ENCODE assay signal across 1 cellular context in the genomic region with DNA sequence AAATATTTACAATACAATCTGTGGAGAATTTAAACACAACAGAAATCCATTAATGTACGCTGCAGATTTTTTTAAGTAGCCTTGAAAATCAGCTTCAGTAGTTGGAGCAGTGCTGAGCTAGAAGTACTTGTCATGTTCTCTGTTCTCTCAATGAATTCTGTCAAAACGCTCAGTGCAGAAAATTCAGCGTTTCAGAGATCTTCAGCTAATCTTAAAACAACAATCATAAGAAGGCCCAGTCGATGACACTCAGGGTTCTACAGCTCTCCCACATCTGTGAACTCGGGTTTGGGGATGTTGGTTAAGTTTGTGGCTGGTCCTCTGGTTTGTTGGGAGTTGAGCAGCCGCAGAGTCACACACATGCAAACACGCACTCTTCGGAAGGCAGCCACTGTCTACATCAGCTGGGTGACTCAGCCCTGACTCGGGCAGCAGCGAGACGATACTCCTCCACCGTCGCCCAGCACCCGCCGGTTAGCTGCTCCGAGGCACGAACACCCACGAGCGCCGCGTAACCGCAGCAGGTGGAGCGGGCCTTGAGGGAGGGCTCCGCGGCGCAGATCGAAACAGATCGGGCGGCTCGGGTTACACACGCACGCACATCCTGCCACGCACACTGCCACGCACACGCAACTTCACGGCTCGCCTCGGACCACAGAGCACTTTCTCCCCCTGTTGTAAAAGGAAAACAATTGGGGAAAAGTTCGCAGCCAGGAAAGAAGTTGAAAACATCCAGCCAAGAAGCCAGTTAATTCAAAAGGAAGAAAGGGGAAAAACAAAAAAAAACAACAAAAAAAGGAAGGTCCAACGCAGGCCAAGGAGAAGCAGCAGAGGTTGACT.
TF ChIP-seq lines count a peak whose summit lies in the region.

No MANE protein-coding gene starts in this region.

TF ChIP-seq in GM12878, 131 proteins besides CTCF, POLR2A, EP300 and RAD21 (continued from another document):
- TF ChIP-seq ETV6 (conservative IDR thresholded peaks at IDR 0.05 in 1 of 2, IDR thresholded peaks at IDR 0.05 in 1 of 2; ENCODE audit: borderline replicate concordance in 1 of 2, low read depth in 1 of 2): peak in 1 of 2 experiments; percentile 52; a peak in 1 of 4 replicates
- TF ChIP-seq, protein P1, sequence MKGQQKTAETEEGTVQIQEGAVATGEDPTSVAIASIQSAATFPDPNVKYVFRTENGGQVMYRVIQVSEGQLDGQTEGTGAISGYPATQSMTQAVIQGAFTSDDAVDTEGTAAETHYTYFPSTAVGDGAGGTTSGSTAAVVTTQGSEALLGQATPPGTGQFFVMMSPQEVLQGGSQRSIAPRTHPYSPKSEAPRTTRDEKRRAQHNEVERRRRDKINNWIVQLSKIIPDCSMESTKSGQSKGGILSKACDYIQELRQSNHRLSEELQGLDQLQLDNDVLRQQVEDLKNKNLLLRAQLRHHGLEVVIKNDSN (IDR thresholded peaks at IDR 0.05; ENCODE audit: borderline replicate concordance, extremely low read length, insufficient read depth, low read depth, low read length): no peak
- peak; percentile 64; the same call in 1 of the 2 replicates for TF ChIP-seq NFIC (IDR thresholded peaks at IDR 0.05; ENCODE audit: low read depth, low read length)
- peak; percentile 16 for TF ChIP-seq MEF2B (IDR thresholded peaks at IDR 0.05; ENCODE audit: partially characterized antibody, poor library complexity, severe bottlenecking)
- TF ChIP-seq BACH1 (IDR thresholded peaks at IDR 0.05; ENCODE audit: borderline replicate concordance): peak; percentile 66
- TF ChIP-seq RFX5 (IDR thresholded peaks at IDR 0.05; ENCODE audit: low read depth, low read length): no peak
- TF ChIP-seq SMC3 (IDR thresholded peaks at IDR 0.05; ENCODE audit: borderline replicate concordance, low read length): no peak
- TF ChIP-seq, protein P2, sequence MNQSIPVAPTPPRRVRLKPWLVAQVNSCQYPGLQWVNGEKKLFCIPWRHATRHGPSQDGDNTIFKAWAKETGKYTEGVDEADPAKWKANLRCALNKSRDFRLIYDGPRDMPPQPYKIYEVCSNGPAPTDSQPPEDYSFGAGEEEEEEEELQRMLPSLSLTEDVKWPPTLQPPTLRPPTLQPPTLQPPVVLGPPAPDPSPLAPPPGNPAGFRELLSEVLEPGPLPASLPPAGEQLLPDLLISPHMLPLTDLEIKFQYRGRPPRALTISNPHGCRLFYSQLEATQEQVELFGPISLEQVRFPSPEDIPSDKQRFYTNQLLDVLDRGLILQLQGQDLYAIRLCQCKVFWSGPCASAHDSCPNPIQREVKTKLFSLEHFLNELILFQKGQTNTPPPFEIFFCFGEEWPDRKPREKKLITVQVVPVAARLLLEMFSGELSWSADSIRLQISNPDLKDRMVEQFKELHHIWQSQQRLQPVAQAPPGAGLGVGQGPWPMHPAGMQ (IDR thresholded peaks at IDR 0.05; ENCODE audit: borderline replicate concordance): peak; percentile 73
- TF ChIP-seq SP1 (IDR thresholded peaks at IDR 0.05; ENCODE audit: low read depth, low read length): peak; percentile 46
- peak; percentile 57; the same call in 1 of the 2 replicates for TF ChIP-seq MTA2 (IDR thresholded peaks at IDR 0.05; ENCODE audit: low read depth)
- no peak for TF ChIP-seq ATF7 (IDR thresholded peaks at IDR 0.05; ENCODE audit: low read depth)
- peak; percentile 94 for TF ChIP-seq RUNX3 (IDR thresholded peaks at IDR 0.05; ENCODE audit: low read length)
- TF ChIP-seq POU2F2 (IDR thresholded peaks at IDR 0.05; ENCODE audit: borderline replicate concordance, low read depth, low read length): 0 out of 3 replicates have a peak, but pooled peaks have one; percentile 24
- peak; percentile 66 for TF ChIP-seq IKZF1 (conservative IDR thresholded peaks at IDR 0.05)
- TF ChIP-seq TCF3 (IDR thresholded peaks at IDR 0.05; ENCODE audit: borderline replicate concordance, insufficient read depth, low read depth, low read length): peak; percentile 95
- TF ChIP-seq, protein P3, sequence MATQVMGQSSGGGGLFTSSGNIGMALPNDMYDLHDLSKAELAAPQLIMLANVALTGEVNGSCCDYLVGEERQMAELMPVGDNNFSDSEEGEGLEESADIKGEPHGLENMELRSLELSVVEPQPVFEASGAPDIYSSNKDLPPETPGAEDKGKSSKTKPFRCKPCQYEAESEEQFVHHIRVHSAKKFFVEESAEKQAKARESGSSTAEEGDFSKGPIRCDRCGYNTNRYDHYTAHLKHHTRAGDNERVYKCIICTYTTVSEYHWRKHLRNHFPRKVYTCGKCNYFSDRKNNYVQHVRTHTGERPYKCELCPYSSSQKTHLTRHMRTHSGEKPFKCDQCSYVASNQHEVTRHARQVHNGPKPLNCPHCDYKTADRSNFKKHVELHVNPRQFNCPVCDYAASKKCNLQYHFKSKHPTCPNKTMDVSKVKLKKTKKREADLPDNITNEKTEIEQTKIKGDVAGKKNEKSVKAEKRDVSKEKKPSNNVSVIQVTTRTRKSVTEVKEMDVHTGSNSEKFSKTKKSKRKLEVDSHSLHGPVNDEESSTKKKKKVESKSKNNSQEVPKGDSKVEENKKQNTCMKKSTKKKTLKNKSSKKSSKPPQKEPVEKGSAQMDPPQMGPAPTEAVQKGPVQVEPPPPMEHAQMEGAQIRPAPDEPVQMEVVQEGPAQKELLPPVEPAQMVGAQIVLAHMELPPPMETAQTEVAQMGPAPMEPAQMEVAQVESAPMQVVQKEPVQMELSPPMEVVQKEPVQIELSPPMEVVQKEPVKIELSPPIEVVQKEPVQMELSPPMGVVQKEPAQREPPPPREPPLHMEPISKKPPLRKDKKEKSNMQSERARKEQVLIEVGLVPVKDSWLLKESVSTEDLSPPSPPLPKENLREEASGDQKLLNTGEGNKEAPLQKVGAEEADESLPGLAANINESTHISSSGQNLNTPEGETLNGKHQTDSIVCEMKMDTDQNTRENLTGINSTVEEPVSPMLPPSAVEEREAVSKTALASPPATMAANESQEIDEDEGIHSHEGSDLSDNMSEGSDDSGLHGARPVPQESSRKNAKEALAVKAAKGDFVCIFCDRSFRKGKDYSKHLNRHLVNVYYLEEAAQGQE (IDR thresholded peaks at IDR 0.05; ENCODE audit: low read depth, low read length): no peak
- TF ChIP-seq, protein P4, sequence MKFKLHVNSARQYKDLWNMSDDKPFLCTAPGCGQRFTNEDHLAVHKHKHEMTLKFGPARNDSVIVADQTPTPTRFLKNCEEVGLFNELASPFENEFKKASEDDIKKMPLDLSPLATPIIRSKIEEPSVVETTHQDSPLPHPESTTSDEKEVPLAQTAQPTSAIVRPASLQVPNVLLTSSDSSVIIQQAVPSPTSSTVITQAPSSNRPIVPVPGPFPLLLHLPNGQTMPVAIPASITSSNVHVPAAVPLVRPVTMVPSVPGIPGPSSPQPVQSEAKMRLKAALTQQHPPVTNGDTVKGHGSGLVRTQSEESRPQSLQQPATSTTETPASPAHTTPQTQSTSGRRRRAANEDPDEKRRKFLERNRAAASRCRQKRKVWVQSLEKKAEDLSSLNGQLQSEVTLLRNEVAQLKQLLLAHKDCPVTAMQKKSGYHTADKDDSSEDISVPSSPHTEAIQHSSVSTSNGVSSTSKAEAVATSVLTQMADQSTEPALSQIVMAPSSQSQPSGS (IDR thresholded peaks at IDR 0.05; ENCODE audit: low read length): peak; percentile 43; the same call in 1 of the 2 replicates
- peak; percentile 49; the same call in 1 of the 2 replicates for TF ChIP-seq MXI1 (IDR thresholded peaks at IDR 0.05; ENCODE audit: low read depth, low read length)
- 0 out of 2 replicates have a peak, but pooled peaks have one; percentile 12 for TF ChIP-seq NR2F1 (conservative IDR thresholded peaks at IDR 0.05)
- TF ChIP-seq FOXM1 (IDR thresholded peaks at IDR 0.05; ENCODE audit: low read depth, low read length): peak; percentile 84
- TF ChIP-seq, protein P5, sequence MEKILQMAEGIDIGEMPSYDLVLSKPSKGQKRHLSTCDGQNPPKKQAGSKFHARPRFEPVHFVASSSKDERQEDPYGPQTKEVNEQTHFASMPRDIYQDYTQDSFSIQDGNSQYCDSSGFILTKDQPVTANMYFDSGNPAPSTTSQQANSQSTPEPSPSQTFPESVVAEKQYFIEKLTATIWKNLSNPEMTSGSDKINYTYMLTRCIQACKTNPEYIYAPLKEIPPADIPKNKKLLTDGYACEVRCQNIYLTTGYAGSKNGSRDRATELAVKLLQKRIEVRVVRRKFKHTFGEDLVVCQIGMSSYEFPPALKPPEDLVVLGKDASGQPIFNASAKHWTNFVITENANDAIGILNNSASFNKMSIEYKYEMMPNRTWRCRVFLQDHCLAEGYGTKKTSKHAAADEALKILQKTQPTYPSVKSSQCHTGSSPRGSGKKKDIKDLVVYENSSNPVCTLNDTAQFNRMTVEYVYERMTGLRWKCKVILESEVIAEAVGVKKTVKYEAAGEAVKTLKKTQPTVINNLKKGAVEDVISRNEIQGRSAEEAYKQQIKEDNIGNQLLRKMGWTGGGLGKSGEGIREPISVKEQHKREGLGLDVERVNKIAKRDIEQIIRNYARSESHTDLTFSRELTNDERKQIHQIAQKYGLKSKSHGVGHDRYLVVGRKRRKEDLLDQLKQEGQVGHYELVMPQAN (conservative IDR thresholded peaks at IDR 0.05): no peak
- peak; percentile 97 for TF ChIP-seq TCF12 (IDR thresholded peaks at IDR 0.05; ENCODE audit: low read depth, low read length)
- TF ChIP-seq GATAD2B (conservative IDR thresholded peaks at IDR 0.05; ENCODE audit: low read depth): peak; percentile 38; the same call in 1 of the 2 replicates
- TF ChIP-seq TAF1 (IDR thresholded peaks at IDR 0.05; ENCODE audit: borderline replicate concordance, low read depth, low read length): no peak
- TF ChIP-seq PAX5 (IDR thresholded peaks at IDR 0.05; ENCODE audit: borderline replicate concordance, low read depth, low read length): peak; percentile 93
- TF ChIP-seq CBX5 (IDR thresholded peaks at IDR 0.05; ENCODE audit: low read depth): 0 out of 2 replicates have a peak, but pooled peaks have one; percentile 49
- peak; percentile 92 for TF ChIP-seq EED (IDR thresholded peaks at IDR 0.05; ENCODE audit: low read depth)
- peak; percentile 52; the same call in 1 of the 2 replicates for TF ChIP-seq MTA3 (IDR thresholded peaks at IDR 0.05; ENCODE audit: borderline replicate concordance, low read length)
- TF ChIP-seq TARDBP (IDR thresholded peaks at IDR 0.05; ENCODE audit: borderline replicate concordance): no peak
- no peak for TF ChIP-seq RELA (IDR thresholded peaks at IDR 0.05; ENCODE audit: borderline replicate concordance, partially characterized antibody)
- TF ChIP-seq HDGF (IDR thresholded peaks at IDR 0.05): peak; percentile 66; the same call in 1 of the 2 replicates
- TF ChIP-seq, protein P6, sequence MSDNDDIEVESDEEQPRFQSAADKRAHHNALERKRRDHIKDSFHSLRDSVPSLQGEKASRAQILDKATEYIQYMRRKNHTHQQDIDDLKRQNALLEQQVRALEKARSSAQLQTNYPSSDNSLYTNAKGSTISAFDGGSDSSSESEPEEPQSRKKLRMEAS (IDR thresholded peaks at IDR 0.05; ENCODE audit: low read depth, low read length): 0 out of 2 replicates have a peak, but pooled peaks have one; percentile 41
- peak; percentile 83 for TF ChIP-seq CREM (IDR thresholded peaks at IDR 0.05; ENCODE audit: low read depth)
- TF ChIP-seq BCL11A (IDR thresholded peaks at IDR 0.05; ENCODE audit: low read depth, low read length): peak; percentile 87; the same call in 1 of the 2 replicates
- TF ChIP-seq, protein P7, sequence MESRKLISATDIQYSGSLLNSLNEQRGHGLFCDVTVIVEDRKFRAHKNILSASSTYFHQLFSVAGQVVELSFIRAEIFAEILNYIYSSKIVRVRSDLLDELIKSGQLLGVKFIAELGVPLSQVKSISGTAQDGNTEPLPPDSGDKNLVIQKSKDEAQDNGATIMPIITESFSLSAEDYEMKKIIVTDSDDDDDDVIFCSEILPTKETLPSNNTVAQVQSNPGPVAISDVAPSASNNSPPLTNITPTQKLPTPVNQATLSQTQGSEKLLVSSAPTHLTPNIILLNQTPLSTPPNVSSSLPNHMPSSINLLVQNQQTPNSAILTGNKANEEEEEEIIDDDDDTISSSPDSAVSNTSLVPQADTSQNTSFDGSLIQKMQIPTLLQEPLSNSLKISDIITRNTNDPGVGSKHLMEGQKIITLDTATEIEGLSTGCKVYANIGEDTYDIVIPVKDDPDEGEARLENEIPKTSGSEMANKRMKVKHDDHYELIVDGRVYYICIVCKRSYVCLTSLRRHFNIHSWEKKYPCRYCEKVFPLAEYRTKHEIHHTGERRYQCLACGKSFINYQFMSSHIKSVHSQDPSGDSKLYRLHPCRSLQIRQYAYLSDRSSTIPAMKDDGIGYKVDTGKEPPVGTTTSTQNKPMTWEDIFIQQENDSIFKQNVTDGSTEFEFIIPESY (IDR thresholded peaks at IDR 0.05): 0 out of 2 replicates have a peak, but pooled peaks have one; percentile 22
- 0 out of 2 replicates have a peak, but pooled peaks have one; percentile 26 for TF ChIP-seq NBN (IDR thresholded peaks at IDR 0.05)
